9 cellular contexts compared by ENCODE assay signal in genomic region chr3:127674099-127674792, GRCh38. TPM values are rescaled to one million over a fixed set of nuclear protein-coding genes. Genes with fewer than 3 reads are reported as not detected.
DNase-seq lines count a peak whose midpoint lies in the region; ATAC-seq and TF ChIP-seq lines count a peak whose summit lies in the region.
"Had no signal": no experiment of that assay in that cellular context is flagged by ENCODE, and none has a peak within 500 bp of the region (broad histone marks: within the 10 kb centered on the region; RNA-seq: fewer than 3 reads in every experiment).

No MANE protein-coding gene starts in this region.

- no peak for TF ChIP-seq RAD21 in neural cell (conservative IDR thresholded peaks at IDR 0.05)

- H3K9me3 ChIP-seq in OCI-LY1 (ENCODE audit: low read length) (no peaks in the 10 kb centered on the region), neural cell (ENCODE audit: low read length) (no peaks in the 10 kb centered on the region)
- no peaks in the 10 kb centered on the region for H3K9me3 ChIP-seq in effector memory CD4-positive, alpha-beta T cell (ENCODE audit: control insufficient read depth, low read length)

- TF ChIP-seq CTCF in AG04449 (IDR thresholded peaks at IDR 0.05; ENCODE audit: insufficient read depth, low read length, missing control alignments) (no peak), OCI-LY1 (IDR thresholded peaks at IDR 0.05; ENCODE audit: low read length) (no peak), neural cell (IDR thresholded peaks at IDR 0.05; ENCODE audit: poor library complexity, severe bottlenecking) (no peak)

- H3K36me3 ChIP-seq in OCI-LY1 (ENCODE audit: insufficient read depth, low read length) (no peaks in the 10 kb centered on the region), neural cell (ENCODE audit: insufficient read depth, low read length) (no peaks in the 10 kb centered on the region)
- peaks cover 14% of the 10 kb centered on the region for H3K36me3 ChIP-seq in effector memory CD4-positive, alpha-beta T cell (ENCODE audit: control insufficient read depth, insufficient read depth, low read length)

- POLR2A ChIA-PET in AG04449 (lab: Yijun Ruan, JAX) = no interaction called here

- H3K4me1 ChIP-seq in OCI-LY1 (ENCODE audit: insufficient read depth, low read length, severe bottlenecking) = peaks cover 17% of the 10 kb centered on the region
- peaks cover 18% of the 10 kb centered on the region for H3K4me1 ChIP-seq in effector memory CD4-positive, alpha-beta T cell (ENCODE audit: control insufficient read depth, insufficient read depth, low read length, poor library complexity, severe bottlenecking)

- H3K79me2 ChIP-seq in OCI-LY1 (ENCODE audit: insufficient read depth, low read length) (no peaks in the 10 kb centered on the region), neural cell (replicated peaks; ENCODE audit: insufficient read depth, low read length) (no peaks in the 10 kb centered on the region)

- H3K9ac ChIP-seq in OCI-LY1 (ENCODE audit: low read length) = no peak overlapping the region; the same call in 1 of the 2 replicates
- no peak overlapping the region for H3K9ac ChIP-seq in neural cell (ENCODE audit: low read length)

- H2AFZ ChIP-seq in OCI-LY1 (ENCODE audit: low read length) = no peak overlapping the region
- H2AFZ ChIP-seq in neural cell (ENCODE audit: low read depth, low read length) = no peak overlapping the region

- H3K27ac ChIP-seq in OCI-LY1 (ENCODE audit: low read depth, low read length, poor library complexity, severe bottlenecking) (no peak overlapping the region), neural cell (ENCODE audit: low read length) (no peak overlapping the region)
- H3K27ac ChIP-seq in effector memory CD4-positive, alpha-beta T cell (ENCODE audit: insufficient read depth, low read length, poor library complexity, severe bottlenecking) = peak overlapping the region; percentile 84

- TF ChIP-seq EP300 in neural cell (conservative IDR thresholded peaks at IDR 0.05; ENCODE audit: poor library complexity, severe bottlenecking) = no peak

- H4K20me1 ChIP-seq in OCI-LY1 (ENCODE audit: insufficient read depth, low read length) (no peaks in the 10 kb centered on the region), neural cell (ENCODE audit: insufficient read depth) (no peaks in the 10 kb centered on the region)

- ATAC-seq in GM19455 (IDR thresholded peaks at IDR 0.05; ENCODE audit: unreplicated experiment) = no peak
- no peak for ATAC-seq in GM19397 (IDR thresholded peaks at IDR 0.05; ENCODE audit: unreplicated experiment)

- H3F3A ChIP-seq in OCI-LY1 (ENCODE audit: insufficient read depth, low read length) (no peaks in the 10 kb centered on the region), neural cell (ENCODE audit: insufficient read depth, low read length, poor library complexity, severe bottlenecking) (no peaks in the 10 kb centered on the region)

- DNase-seq in AG04449 (ENCODE audit: low read depth, low spot score) = no peak
- no peak for DNase-seq in effector memory CD4-positive, alpha-beta T cell
- no peak for DNase-seq in AG20443 (ENCODE audit: low spot score)
- DNase-seq in SIG-M5 treated with dmso at 0.1 percent for 504 hours (lab: John Stamatoyannopoulos, UW; ENCODE audit: unreplicated experiment) = no peak
- DNase-seq: NCI-H446 treated with DMSO at 0.1 percent for 48 hours had no signal

- H3K4me2 ChIP-seq in OCI-LY1 (ENCODE audit: low read length) (peak overlapping the region; percentile 96; the same call in 1 of the 2 replicates), neural cell (ENCODE audit: low read length) (no peak overlapping the region)

- CTCF ChIA-PET in AG04449 (lab: Yijun Ruan, JAX) = interaction anchor here (1.1 to 1.7 kb wide), 2 partner anchors 15 to 99 kb away, joined by 3 to 5 read pairs; no protein-coding TSS in a partner anchor

- H3K4me3 ChIP-seq in AG04449 (ENCODE audit: low read depth, low read length) = peak overlapping the region; percentile 91
- peak overlapping the region; percentile 97 for H3K4me3 ChIP-seq in OCI-LY1 (ENCODE audit: low read depth, low read length, poor library complexity, severe bottlenecking)
- no peak overlapping the region for H3K4me3 ChIP-seq in effector memory CD4-positive, alpha-beta T cell (ENCODE audit: insufficient read depth, low read depth, low read length, poor library complexity, severe bottlenecking)
- H3K4me3 ChIP-seq in neural cell (ENCODE audit: low read length) = no peak overlapping the region

- H3K27me3 ChIP-seq in OCI-LY1 (ENCODE audit: insufficient read depth, low read length) = no peaks in the 10 kb centered on the region; the same call in 1 of the 2 replicates
- H3K27me3 ChIP-seq in effector memory CD4-positive, alpha-beta T cell (replicated peaks; ENCODE audit: control insufficient read depth, insufficient read depth, low read length, poor library complexity, severe bottlenecking) = no peaks in the 10 kb centered on the region
- no peaks in the 10 kb centered on the region for H3K27me3 ChIP-seq in neural cell (ENCODE audit: insufficient read depth, low read depth, low read length)

- H3K9me2 ChIP-seq in OCI-LY1 (ENCODE audit: low read depth, low read length) (no peaks in the 10 kb centered on the region), neural cell (ENCODE audit: insufficient read depth, low read length) (no peaks in the 10 kb centered on the region)

TF ChIP-seq in neural cell, 6 proteins besides CTCF, POLR2A, EP300 and RAD21:
- TF ChIP-seq POLR2AphosphoS5 (IDR thresholded peaks at IDR 0.05) (peak; percentile 2), TAF1 (IDR thresholded peaks at IDR 0.05; ENCODE audit: low read depth) (no peak)

RNA-seq across cellular contexts. Expression of gene ABTB1, which starts 1.5 kb away (rescaled TPM):
- 2.0 and 4.3 TPM in 2 replicates for polyA plus RNA-seq in neural cell
- 4.9 and 6.6 TPM in 2 replicates for polyA minus RNA-seq in neural cell

RNA-seq across cellular contexts. Expression of gene PODXL2, which starts 45.3 kb away (rescaled TPM):
- 266 and 342 TPM in 2 replicates for polyA plus RNA-seq in neural cell
- polyA minus RNA-seq in neural cell = 245 and 268 TPM in 2 replicates

Comparison
In these comparisons a context has a peak if more than half of its experiments do, and no peak if none do; other contexts are left out.
1. H3K4me3 ChIP-seq: peak in AG04449 (single experiment) and OCI-LY1 (single experiment); none in effector memory CD4-positive, alpha-beta T cell (single experiment) and neural cell (single experiment).